8 cellular contexts compared by ENCODE assay signal in genomic region chr9:40991741-40992471, GRCh38.
DNase-seq lines count a peak whose midpoint lies in the region; ATAC-seq and TF ChIP-seq lines count a peak whose summit lies in the region.
"Not testable (repeated sequence)": the region's sequence is repeated elsewhere in the genome, so short reads cannot be mapped to it uniquely, and the experiment has no call there.

No MANE protein-coding gene starts in this region.

- peak overlapping the region; percentile 30 for H3K23ac ChIP-seq in mesendoderm (ENCODE audit: low read length)

- not testable (repeated sequence) for H3K4ac ChIP-seq in mesendoderm (ENCODE audit: low read depth, low read length)

- POLR2A ChIA-PET in PC-9 (lab: Charles Lee; ENCODE audit: unreplicated experiment): not testable (repeated sequence)

- not testable (repeated sequence) for BruUV-seq in PC-9 (replicated peaks; lab: Mats Ljungman, UMichigan)

- H3K18ac ChIP-seq in mesendoderm (ENCODE audit: low read length): not testable (repeated sequence)

- TF ChIP-seq CTCF in PC-9 (conservative IDR thresholded peaks at IDR 0.05) (peak; percentile 64), esophagus muscularis mucosa (IDR thresholded peaks at IDR 0.05) (peak; percentile 75 to 98 (median 87))

- DNase-seq in AG08396 (ENCODE audit: low spot score) (peak; percentile 90), PC-9 (peak; percentile 90 to 97), esophagus muscularis mucosa (ENCODE audit: extremely low spot score) (peak; percentile 99), mesendoderm (peak; percentile 96)
- DNase-seq in activated T-helper 1 cell treated with anti-CD3 and anti-CD28 coated beads, Interleukin-12 subunit alpha, Interleukin-12 subunit beta, Interleukin-2, Interleukin-4 antibody, amounts not matched to agents 30 ng/mL and 10 ng/mL and 1 ng/mL, durations not matched to agents 14 hours and 24 hours and 36 hours (ENCODE audit: low spot score): peak; percentile 99
- peak; percentile 98 for DNase-seq in stimulated activated CD4-positive, alpha-beta T cell treated with anti-CD3 and anti-CD28 coated beads, Interleukin-2, amount 100 ng/mL, for 4 hours (ENCODE audit: low read depth)

- not testable (repeated sequence) for H4K5ac ChIP-seq in mesendoderm (ENCODE audit: low read length)

- CTCF ChIA-PET in PC-9 (lab: Charles Lee): not testable (repeated sequence)

- not testable (repeated sequence) for H2BK5ac ChIP-seq in mesendoderm (ENCODE audit: low read length)

- H2BK120ac ChIP-seq in mesendoderm (ENCODE audit: low read depth, low read length): not testable (repeated sequence)

- not testable (repeated sequence) for H4K8ac ChIP-seq in mesendoderm (ENCODE audit: low read depth, low read length)

- TF ChIP-seq POLR2A in esophagus muscularis mucosa (IDR thresholded peaks at IDR 0.05; ENCODE audit: low read depth): peak; percentile 4

- 11% methylated on average over 48 of the region's 54 CpGs for WGBS in esophagus muscularis mucosa
- no CpG with 5 or more reads among the region's 54 CpGs for WGBS in mesendoderm (ENCODE audit: extremely low coverage, insufficient coverage, low lambda C conversion rate)

- H3K9me3 Mint-ChIP-seq in activated T-helper 1 cell treated with anti-CD3 and anti-CD28 coated beads, Interleukin-12 subunit alpha, Interleukin-12 subunit beta, Interleukin-2, Interleukin-4 antibody, amounts not matched to agents 30 ng/mL and 10 ng/mL and 1 ng/mL, durations not matched to agents 14 hours and 24 hours and 36 hours: not testable (repeated sequence)

- not testable (repeated sequence) for H4K20me1 ChIP-seq in PC-9 (ENCODE audit: insufficient read depth)

- not testable (repeated sequence) for H3K79me2 ChIP-seq in PC-9 (ENCODE audit: low read depth); mesendoderm (ENCODE audit: control insufficient read depth, insufficient read depth, low read length)

- peak overlapping the region; percentile 62 for H3K27ac ChIP-seq in PC-9
- peak overlapping the region; percentile 93 to 98 (median 96) for H3K27ac ChIP-seq in esophagus muscularis mucosa (replicated peaks in 1 of 4)
- H3K27ac ChIP-seq in mesendoderm (ENCODE audit: low read depth, low read length): peak overlapping the region; percentile 19

- peak overlapping the region; percentile 84 for H3K56ac ChIP-seq in mesendoderm (ENCODE audit: low read length)

- not testable (repeated sequence) for H3K36me3 ChIP-seq in PC-9 (ENCODE audit: low read depth); mesendoderm (ENCODE audit: control insufficient read depth, insufficient read depth, low read length)
- peaks cover 0 to 21% (median 2%) of the 10 kb centered on the region in 4 donors for H3K36me3 ChIP-seq in esophagus muscularis mucosa

- not testable (repeated sequence) for H3K79me1 ChIP-seq in mesendoderm (ENCODE audit: low read length)

- intact Hi-C loops in PC-9 (cut with micrococcal nuclease; ENCODE audit: unreplicated experiment); activated T-helper 1 cell treated with anti-CD3 and anti-CD28 coated beads, Interleukin-12 subunit alpha, Interleukin-12 subunit beta, Interleukin-2, Interleukin-4 antibody, amounts not matched to agents 30 ng/mL and 10 ng/mL and 1 ng/mL, durations not matched to agents 14 hours and 24 hours and 36 hours (cut with micrococcal nuclease); esophagus muscularis mucosa (cut with DNase I): not testable (repeated sequence)

- H3K4me3 Mint-ChIP-seq in activated T-helper 1 cell treated with anti-CD3 and anti-CD28 coated beads, Interleukin-12 subunit alpha, Interleukin-12 subunit beta, Interleukin-2, Interleukin-4 antibody, amounts not matched to agents 30 ng/mL and 10 ng/mL and 1 ng/mL, durations not matched to agents 14 hours and 24 hours and 36 hours: not testable (repeated sequence)

- not testable (repeated sequence) for H2BK15ac ChIP-seq in mesendoderm (replicated peaks; ENCODE audit: low read depth)

- H3K36me3 Mint-ChIP-seq in activated T-helper 1 cell treated with anti-CD3 and anti-CD28 coated beads, Interleukin-12 subunit alpha, Interleukin-12 subunit beta, Interleukin-2, Interleukin-4 antibody, amounts not matched to agents 30 ng/mL and 10 ng/mL and 1 ng/mL, durations not matched to agents 14 hours and 24 hours and 36 hours (ENCODE audit: low read depth): peaks cover 22% of the 10 kb centered on the region

- peaks cover 21% of the 10 kb centered on the region for H3K4me1 Mint-ChIP-seq in activated T-helper 1 cell treated with anti-CD3 and anti-CD28 coated beads, Interleukin-12 subunit alpha, Interleukin-12 subunit beta, Interleukin-2, Interleukin-4 antibody, amounts not matched to agents 30 ng/mL and 10 ng/mL and 1 ng/mL, durations not matched to agents 14 hours and 24 hours and 36 hours (ENCODE audit: low read depth)

- peak overlapping the region; percentile 85 for H3K9ac ChIP-seq in mesendoderm (ENCODE audit: low read length)

- H2AK5ac ChIP-seq in mesendoderm (ENCODE audit: low read length): not testable (repeated sequence)

- H3K27me3 ChIP-seq in PC-9 (ENCODE audit: insufficient read depth, low read depth); esophagus muscularis mucosa; mesendoderm (ENCODE audit: insufficient read depth, low read length, poor library complexity): not testable (repeated sequence)

- H3K27me3 Mint-ChIP-seq in activated T-helper 1 cell treated with anti-CD3 and anti-CD28 coated beads, Interleukin-12 subunit alpha, Interleukin-12 subunit beta, Interleukin-2, Interleukin-4 antibody, amounts not matched to agents 30 ng/mL and 10 ng/mL and 1 ng/mL, durations not matched to agents 14 hours and 24 hours and 36 hours (ENCODE audit: insufficient read depth): not testable (repeated sequence)

- H3K4me3 ChIP-seq in PC-9 (peak overlapping the region; percentile 80), esophagus muscularis mucosa (peak overlapping the region; percentile 68 to 94 (median 92)), mesendoderm (ENCODE audit: low read length) (peak overlapping the region; percentile 64)

- not testable (repeated sequence) for H3K9me3 ChIP-seq in PC-9 (ENCODE audit: insufficient read depth, low read depth); esophagus muscularis mucosa

- peak overlapping the region; percentile 99 for H2AFZ ChIP-seq in PC-9

- not testable (repeated sequence) for H3K27ac Mint-ChIP-seq in activated T-helper 1 cell treated with anti-CD3 and anti-CD28 coated beads, Interleukin-12 subunit alpha, Interleukin-12 subunit beta, Interleukin-2, Interleukin-4 antibody, amounts not matched to agents 30 ng/mL and 10 ng/mL and 1 ng/mL, durations not matched to agents 14 hours and 24 hours and 36 hours

- TF ChIP-seq EP300 in esophagus muscularis mucosa (IDR thresholded peaks at IDR 0.05): not testable (repeated sequence)

- not testable (repeated sequence) for H3K9me2 ChIP-seq in PC-9 (ENCODE audit: insufficient read depth)

- not testable (repeated sequence) for H3K4me1 ChIP-seq in PC-9 (replicated peaks; ENCODE audit: insufficient read depth); mesendoderm (ENCODE audit: control insufficient read depth, low read depth, low read length)
- peaks cover 17 to 52% (median 44%) of the 10 kb centered on the region in 4 donors for H3K4me1 ChIP-seq in esophagus muscularis mucosa

- not testable (repeated sequence) for H3F3A ChIP-seq in PC-9 (ENCODE audit: insufficient read depth, low read depth)

- peak; percentile 100 for ATAC-seq in GM18909 (IDR thresholded peaks at IDR 0.05; ENCODE audit: poor library complexity, unreplicated experiment)
- ATAC-seq in HG02973 (IDR thresholded peaks at IDR 0.05; ENCODE audit: unreplicated experiment): peak; percentile 100

- H3K4me2 ChIP-seq in PC-9 (peak overlapping the region; percentile 86), mesendoderm (ENCODE audit: low read length) (peak overlapping the region; percentile 52)

Comparison
In these comparisons a context has a peak if more than half of its experiments do, and no peak if none do; other contexts are left out.
1. Peak in every context shown above with its lines: DNase-seq, ATAC-seq, H3K4me3 ChIP-seq and H3K27ac ChIP-seq.
2. H3K27ac ChIP-seq: peak in every context shown above with its lines; median percentile 96 in esophagus muscularis mucosa; 62 in PC-9; 19 in mesendoderm.